Comparison of ENCODE assay signal across 8 cellular contexts in genomic region chr10:100653957-100654834, GRCh38.
DNase-seq lines count a peak whose midpoint lies in the region; ATAC-seq and TF ChIP-seq lines count a peak whose summit lies in the region.

No MANE protein-coding gene starts in this region.

- H3K27ac Mint-ChIP-seq in CD4-positive, alpha-beta T cell, result no peak overlapping the region
- H3K27ac Mint-ChIP-seq in activated naive CD4-positive, alpha-beta T cell treated with anti-CD3 and anti-CD28 coated beads, Interleukin-2, amount 50 U/mL, for 24 hours, result peak overlapping the region; percentile 87
- H3K27ac Mint-ChIP-seq in naive thymus-derived CD4-positive, alpha-beta T cell, result no peak overlapping the region

- H3K79me2 ChIP-seq in PC-9 (ENCODE audit: low read depth), result no peaks in the 10 kb centered on the region

- H3K9me3 ChIP-seq in CD4-positive, alpha-beta T cell (ENCODE audit: control insufficient read depth, low read length), result no peaks in the 10 kb centered on the region
- H3K9me3 ChIP-seq in MG63, result no peaks in the 10 kb centered on the region
- H3K9me3 ChIP-seq in naive thymus-derived CD4-positive, alpha-beta T cell (ENCODE audit: control insufficient read depth in 2 of 3, low read length in 3 of 3), result no peaks in the 10 kb centered on the region
- H3K9me3 ChIP-seq in PC-9 (ENCODE audit: insufficient read depth, low read depth), result no peaks in the 10 kb centered on the region

- H3K4me3 Mint-ChIP-seq in CD4-positive, alpha-beta T cell, result peak overlapping the region; percentile 86
- H3K4me3 Mint-ChIP-seq in activated naive CD4-positive, alpha-beta T cell treated with anti-CD3 and anti-CD28 coated beads, Interleukin-2, amount 50 U/mL, for 24 hours, result peak overlapping the region; percentile 89
- peak overlapping the region; percentile 64 to 92 (median 85) for H3K4me3 Mint-ChIP-seq in naive thymus-derived CD4-positive, alpha-beta T cell

- intact Hi-C loops in CD4-positive, alpha-beta T cell (cut with DNase I, micrococcal nuclease), result no loop called here
- intact Hi-C loops in naive thymus-derived CD4-positive, alpha-beta T cell (cut with micrococcal nuclease), result loop anchor here in 1 of 2 donors (10.0 kb wide), 2 partner anchors 471 to 571 kb away; partner anchors contain the start of gene LBX1
- intact Hi-C loops in PC-9 (cut with micrococcal nuclease; ENCODE audit: unreplicated experiment), result no loop called here

- no peaks in the 10 kb centered on the region for H3F3A ChIP-seq in PC-9 (ENCODE audit: insufficient read depth, low read depth)

- no peaks in the 10 kb centered on the region for H3K36me3 ChIP-seq in MG63
- no peaks in the 10 kb centered on the region for H3K36me3 ChIP-seq in naive thymus-derived CD4-positive, alpha-beta T cell (ENCODE audit: control insufficient read depth in 2 of 3, insufficient read depth in 3 of 3, low read length in 3 of 3)
- no peaks in the 10 kb centered on the region for H3K36me3 ChIP-seq in PC-9 (ENCODE audit: low read depth)

- H3K27ac ChIP-seq in CD4-positive, alpha-beta T cell (ENCODE audit: low read depth, low read length), result no peak overlapping the region
- H3K27ac ChIP-seq in naive thymus-derived CD4-positive, alpha-beta T cell (ENCODE audit: low read depth, low read length), result no peak overlapping the region
- H3K27ac ChIP-seq in PC-9, result no peak overlapping the region

- DNase-seq in CD4-positive, alpha-beta T cell, result peak in 1 of 10 experiments; percentile 10
- DNase-seq in MG63, result peak; percentile 51
- peak in 1 of 9 donors; percentile 36 for DNase-seq in naive thymus-derived CD4-positive, alpha-beta T cell
- DNase-seq in PC-9, result no peak
- no peak for DNase-seq in middle frontal gyrus (ENCODE audit: extremely low spot score, low spot score)

- no peak overlapping the region for H3K4me2 ChIP-seq in PC-9

- no peak overlapping the region for H3K4me3 ChIP-seq in MG63
- no peak overlapping the region for H3K4me3 ChIP-seq in naive thymus-derived CD4-positive, alpha-beta T cell (ENCODE audit: low read length)
- no peak overlapping the region for H3K4me3 ChIP-seq in PC-9

- no peaks in the 10 kb centered on the region for H3K9me3 Mint-ChIP-seq in CD4-positive, alpha-beta T cell
- no peaks in the 10 kb centered on the region for H3K9me3 Mint-ChIP-seq in activated naive CD4-positive, alpha-beta T cell treated with anti-CD3 and anti-CD28 coated beads, Interleukin-2, amount 50 U/mL, for 24 hours
- peaks cover 0 to 6% (median 0%) of the 10 kb centered on the region in 11 donors for H3K9me3 Mint-ChIP-seq in naive thymus-derived CD4-positive, alpha-beta T cell

- H3K4me1 ChIP-seq in naive thymus-derived CD4-positive, alpha-beta T cell (ENCODE audit: control insufficient read depth in 2 of 2, insufficient read depth in 2 of 2, low read length in 2 of 2), result peaks cover 4 to 16% of the 10 kb centered on the region in 2 donors
- no peaks in the 10 kb centered on the region for H3K4me1 ChIP-seq in PC-9 (replicated peaks; ENCODE audit: insufficient read depth)

- CTCF ChIA-PET in CD4-positive, alpha-beta T cell (lab: Charles Lee), result no interaction called here
- CTCF ChIA-PET in naive thymus-derived CD4-positive, alpha-beta T cell (lab: Charles Lee), result no interaction called here
- CTCF ChIA-PET in PC-9 (lab: Charles Lee), result no interaction called here

- H4K20me1 ChIP-seq in PC-9 (ENCODE audit: insufficient read depth), result no peaks in the 10 kb centered on the region

- no peaks in the 10 kb centered on the region for H3K9me2 ChIP-seq in PC-9 (ENCODE audit: insufficient read depth)

- H3K4me1 Mint-ChIP-seq in CD4-positive, alpha-beta T cell (ENCODE audit: low read depth), result peaks cover 23% of the 10 kb centered on the region
- H3K4me1 Mint-ChIP-seq in activated naive CD4-positive, alpha-beta T cell treated with anti-CD3 and anti-CD28 coated beads, Interleukin-2, amount 50 U/mL, for 24 hours, result peaks cover 23% of the 10 kb centered on the region
- H3K4me1 Mint-ChIP-seq in naive thymus-derived CD4-positive, alpha-beta T cell, result peaks cover 18 to 35% (median 27%) of the 10 kb centered on the region in 7 donors

- H3K27me3 ChIP-seq in CD4-positive, alpha-beta T cell (ENCODE audit: control insufficient read depth, insufficient read depth, low read length), result peaks cover 79% of the 10 kb centered on the region
- H3K27me3 ChIP-seq in MG63, result peaks cover 63% of the 10 kb centered on the region
- peaks cover 19 to 27% of the 10 kb centered on the region in 2 donors for H3K27me3 ChIP-seq in naive thymus-derived CD4-positive, alpha-beta T cell (ENCODE audit: control insufficient read depth in 2 of 2, insufficient read depth in 2 of 2, low read length in 2 of 2)
- H3K27me3 ChIP-seq in PC-9 (ENCODE audit: insufficient read depth, low read depth), result peaks cover 18% of the 10 kb centered on the region

- POLR2A ChIA-PET in CD4-positive, alpha-beta T cell (lab: Charles Lee), result no interaction called here
- POLR2A ChIA-PET in naive thymus-derived CD4-positive, alpha-beta T cell (lab: Charles Lee), result no interaction called here
- POLR2A ChIA-PET in PC-9 (lab: Charles Lee; ENCODE audit: unreplicated experiment), result no interaction called here

- H3K36me3 Mint-ChIP-seq in CD4-positive, alpha-beta T cell (ENCODE audit: low read depth), result no peaks in the 10 kb centered on the region
- H3K36me3 Mint-ChIP-seq in activated naive CD4-positive, alpha-beta T cell treated with anti-CD3 and anti-CD28 coated beads, Interleukin-2, amount 50 U/mL, for 24 hours, result no peaks in the 10 kb centered on the region
- peaks cover 0 to 15% (median 5%) of the 10 kb centered on the region in 5 donors for H3K36me3 Mint-ChIP-seq in naive thymus-derived CD4-positive, alpha-beta T cell

- no peak for TF ChIP-seq CTCF in CD4-positive, alpha-beta T cell (IDR thresholded peaks at IDR 0.05)
- TF ChIP-seq CTCF in PC-9 (conservative IDR thresholded peaks at IDR 0.05), result no peak

- H3K27me3 Mint-ChIP-seq in CD4-positive, alpha-beta T cell, result peaks cover 78% of the 10 kb centered on the region
- H3K27me3 Mint-ChIP-seq in activated naive CD4-positive, alpha-beta T cell treated with anti-CD3 and anti-CD28 coated beads, Interleukin-2, amount 50 U/mL, for 24 hours, result peaks cover 51% of the 10 kb centered on the region
- H3K27me3 Mint-ChIP-seq in naive thymus-derived CD4-positive, alpha-beta T cell, result peaks cover 68 to 76% (median 75%) of the 10 kb centered on the region in 5 donors

- peak; percentile 43 for ATAC-seq in CD4-positive, alpha-beta T cell (ENCODE audit: poor library complexity)
- ATAC-seq in naive thymus-derived CD4-positive, alpha-beta T cell, result peak; percentile 28
- ATAC-seq in HG03025 (IDR thresholded peaks at IDR 0.05; ENCODE audit: low FRiP score, unreplicated experiment) (no peak), HG03442 (IDR thresholded peaks at IDR 0.05; ENCODE audit: unreplicated experiment) (no peak)

- H2AFZ ChIP-seq in PC-9, result no peak overlapping the region

- no TSS peak for BruUV-seq in PC-9 (replicated peaks; lab: Mats Ljungman, UMichigan)

Comparison
In these comparisons a context has a peak if more than half of its experiments do, and no peak if none do; other contexts are left out.
1. ATAC-seq: peak in CD4-positive, alpha-beta T cell (single experiment) and naive thymus-derived CD4-positive, alpha-beta T cell (single experiment); none in HG03025 (single experiment) and HG03442 (single experiment).
2. Peak in every context shown above with its lines, with median percentiles within 50 percentile points of each other: H3K4me3 Mint-ChIP-seq.